In the genomic region with DNA sequence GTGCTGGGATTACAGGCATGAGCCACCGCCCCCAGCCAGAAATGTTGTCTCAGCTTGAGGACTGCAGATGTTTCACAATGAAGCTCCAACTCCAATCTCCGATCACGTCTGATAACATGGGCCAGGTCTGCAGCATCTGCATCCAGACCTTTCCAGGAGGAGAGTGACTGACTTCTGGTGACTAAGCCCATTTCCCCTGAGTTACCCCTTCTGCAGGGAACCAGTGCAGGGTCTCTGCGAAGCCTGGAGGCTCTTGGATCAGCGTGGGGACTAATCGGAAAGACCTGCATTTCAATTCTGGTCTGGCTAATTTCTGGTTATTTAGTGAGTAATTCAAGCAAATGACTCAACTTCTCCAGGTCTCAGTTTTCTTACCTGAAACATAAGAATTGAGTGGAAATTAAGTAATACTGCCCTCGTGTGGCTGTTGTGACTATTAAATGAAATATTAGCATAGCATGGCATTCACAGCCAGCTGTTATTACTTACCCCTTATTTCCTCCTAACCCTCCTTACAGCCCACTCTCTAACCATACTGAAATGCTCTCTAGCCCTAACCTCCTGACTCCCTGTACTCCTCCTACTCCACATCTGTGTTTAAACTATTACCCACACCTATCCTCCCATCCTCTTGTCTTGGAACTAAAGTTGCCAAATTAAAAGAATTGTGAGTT, we compare ENCODE assay signal across 8 cellular contexts. TPM values are rescaled to one million over a fixed set of nuclear protein-coding genes. Genes with fewer than 3 reads are reported as not detected.
A peak's percentile ranks its signal among the peaks of the same experiment; 100 is the strongest.
DNase-seq lines count a peak whose midpoint lies in the region; ATAC-seq and TF ChIP-seq lines count a peak whose summit lies in the region.

No MANE protein-coding gene starts in this region.

- no peak overlapping the region for H3K27ac ChIP-seq in HEK293 (ENCODE audit: extremely low read depth, low read depth, low read length)
- H3K27ac ChIP-seq in vagina: peak overlapping the region; percentile 95

- H3K9me3 ChIP-seq in HEK293 (ENCODE audit: control insufficient read depth, insufficient read depth, low read depth, low read length) (no peaks in the 10 kb centered on the region), vagina (no peaks in the 10 kb centered on the region)

- no peak for TF ChIP-seq POLR2A in vagina (IDR thresholded peaks at IDR 0.05)

- H3K4me3 ChIP-seq in HEK293 (ENCODE audit: low read depth, low read length) (no peak overlapping the region), epithelial cell of proximal tubule (ENCODE audit: low read depth, low read length) (no peak overlapping the region), vagina (no peak overlapping the region)

- peak; percentile 28 for ATAC-seq in activated CD8-positive, alpha-beta T cell treated with anti-CD3 and anti-CD28 coated beads, Interleukin-2, amount 10 ng/mL, durations not matched to agents 7 days and 5 days

- H3K4me3 Mint-ChIP-seq in activated CD8-positive, alpha-beta T cell treated with anti-CD3 and anti-CD28 coated beads, Interleukin-2, amount 10 ng/mL, durations not matched to agents 7 days and 5 days: peak overlapping the region; percentile 44
- no peak overlapping the region for H3K4me3 Mint-ChIP-seq in nephron progenitor cell

- intact Hi-C loops in vagina (cut with DNase I): no loop called here

- no peaks in the 10 kb centered on the region for H3K27me3 Mint-ChIP-seq in activated CD8-positive, alpha-beta T cell treated with anti-CD3 and anti-CD28 coated beads, Interleukin-2, amount 10 ng/mL, durations not matched to agents 7 days and 5 days (ENCODE audit: low read depth)
- H3K27me3 Mint-ChIP-seq in nephron progenitor cell (ENCODE audit: low read depth, poor library complexity): peaks cover 15% of the 10 kb centered on the region

- peak overlapping the region; percentile 90 for H3K27ac Mint-ChIP-seq in activated CD8-positive, alpha-beta T cell treated with anti-CD3 and anti-CD28 coated beads, Interleukin-2, amount 10 ng/mL, durations not matched to agents 7 days and 5 days
- peak overlapping the region; percentile 40 for H3K27ac Mint-ChIP-seq in nephron progenitor cell

- peaks cover 12% of the 10 kb centered on the region for H3K36me3 Mint-ChIP-seq in activated CD8-positive, alpha-beta T cell treated with anti-CD3 and anti-CD28 coated beads, Interleukin-2, amount 10 ng/mL, durations not matched to agents 7 days and 5 days (ENCODE audit: low read depth)
- peaks cover 5% of the 10 kb centered on the region for H3K36me3 Mint-ChIP-seq in nephron progenitor cell (ENCODE audit: low read depth)

- H3K4me1 ChIP-seq in HEK293 (ENCODE audit: control insufficient read depth, insufficient read depth, low read length) (no peaks in the 10 kb centered on the region), vagina (peaks cover 26% of the 10 kb centered on the region)

- peaks cover 79% of the 10 kb centered on the region for H3K4me1 Mint-ChIP-seq in activated CD8-positive, alpha-beta T cell treated with anti-CD3 and anti-CD28 coated beads, Interleukin-2, amount 10 ng/mL, durations not matched to agents 7 days and 5 days (ENCODE audit: low read depth)
- H3K4me1 Mint-ChIP-seq in nephron progenitor cell: peaks cover 36% of the 10 kb centered on the region

- H3K9me3 Mint-ChIP-seq in activated CD8-positive, alpha-beta T cell treated with anti-CD3 and anti-CD28 coated beads, Interleukin-2, amount 10 ng/mL, durations not matched to agents 7 days and 5 days (ENCODE audit: insufficient read depth): peaks cover under 1% of the 10 kb centered on the region
- H3K9me3 Mint-ChIP-seq in nephron progenitor cell: peaks cover 3% of the 10 kb centered on the region

- H3K27me3 ChIP-seq in vagina: no peaks in the 10 kb centered on the region

- TF ChIP-seq CTCF in HEK293 (tag by site-specific recombination; IDR thresholded peaks at IDR 0.05) (no peak; the same call in 1 of the 2 replicates), epithelial cell of proximal tubule (conservative IDR thresholded peaks at IDR 0.05; ENCODE audit: low read depth, low read length) (peak; percentile 59), nephron progenitor cell (IDR thresholded peaks at IDR 0.05) (peak; percentile 37), vagina (IDR thresholded peaks at IDR 0.05) (peak in 2 of 3 experiments; percentile 24 to 47)

- POLR2A ChIA-PET in HEK293 (lab: Yijun Ruan, JAX): interaction anchor here (0.7 kb wide), 1 partner anchor 8 kb away, joined by 5 read pairs; no protein-coding TSS in a partner anchor
- POLR2A ChIA-PET in activated CD8-positive, alpha-beta T cell treated with anti-CD3 and anti-CD28 coated beads, Interleukin-2, amount 10 ng/mL, durations not matched to agents 7 days and 5 days (lab: Charles Lee): interaction anchor here (1.1 to 6.1 kb wide), 9 partner anchors 8 to 128 kb away, joined by 3 to 86 read pairs (median 9); partner anchors contain the start of genes NDFIP1 and RNF14

- CTCF ChIA-PET in HEK293 (lab: Yijun Ruan, JAX): interaction anchor here (0.5 to 5.8 kb wide), 19 partner anchors 8 to 874 kb away, joined by 3 to 43 read pairs (median 4); partner anchors contain the start of gene RNF14
- CTCF ChIA-PET in activated CD8-positive, alpha-beta T cell treated with anti-CD3 and anti-CD28 coated beads, Interleukin-2, amount 10 ng/mL, durations not matched to agents 7 days and 5 days (lab: Charles Lee): interaction anchor here (0.7 to 12.0 kb wide), 21 partner anchors 9 to 323 kb away, joined by 3 to 257 read pairs (median 13); partner anchors contain the start of genes NDFIP1 and RNF14

- H3K36me3 ChIP-seq in HEK293 (ENCODE audit: control insufficient read depth in 2 of 2, insufficient read depth in 1 of 2, low read length in 2 of 2): peaks cover 0 to 12% of the 10 kb centered on the region in 2 experiments; a peak in 1 of 3 replicates
- no peaks in the 10 kb centered on the region for H3K36me3 ChIP-seq in vagina

- DNase-seq in Daoy (ENCODE audit: low read depth) (peak; percentile 48), NCI-H69 (lab: John Stamatoyannopoulos, UW) (peak; percentile 74), epithelial cell of proximal tubule (ENCODE audit: low read depth) (peak; percentile 67), nephron progenitor cell (peak; percentile 10), vagina (ENCODE audit: extremely low spot score in 2 of 2) (no peak), OCI-M2 (lab: John Stamatoyannopoulos, UW; ENCODE audit: unreplicated experiment) (no peak)
- peak; percentile 78 for DNase-seq in activated CD8-positive, alpha-beta T cell treated with anti-CD3 and anti-CD28 coated beads, Interleukin-2, amount 10 ng/mL, durations not matched to agents 7 days and 5 days

TF ChIP-seq in HEK293, 187 proteins besides CTCF, POLR2A, EP300 and RAD21:
- TF ChIP-seq ZEB2 (tag by site-specific recombination; IDR thresholded peaks at IDR 0.05): peak; percentile 44; the same call in 1 of the 2 replicates
- TF ChIP-seq ZBTB48 (tag by site-specific recombination; IDR thresholded peaks at IDR 0.05): peak; percentile 39; the same call in 1 of the 2 replicates
- peak; percentile 46 for TF ChIP-seq ZNF654 (tag by site-specific recombination; IDR thresholded peaks at IDR 0.05; ENCODE audit: low read depth)
- TF ChIP-seq ZNF184 (tag by site-specific recombination; IDR thresholded peaks at IDR 0.05): peak; percentile 34; the same call in 1 of the 2 replicates
- no peak for TF ChIP-seq SP2 (tag by site-specific recombination; IDR thresholded peaks at IDR 0.05)
- TF ChIP-seq ZNF585B (tag by site-specific recombination; IDR thresholded peaks at IDR 0.05): 0 out of 2 replicates have a peak, but pooled peaks have one; percentile 16
- no peak for TF ChIP-seq ZNF549 (tag by site-specific recombination; IDR thresholded peaks at IDR 0.05)
- 0 out of 2 replicates have a peak, but pooled peaks have one; percentile 15 for TF ChIP-seq ZNF660 (tag by site-specific recombination; IDR thresholded peaks at IDR 0.05)
- no peak for TF ChIP-seq ZNF223 (tag by site-specific recombination; IDR thresholded peaks at IDR 0.05)
- TF ChIP-seq ZNF664 (tag by site-specific recombination; IDR thresholded peaks at IDR 0.05): peak; percentile 48; the same call in 1 of the 2 replicates
TF ChIP-seq in HEK293: peak in this region for 7.

RNA-seq across cellular contexts. Expression of gene GNPDA1, which starts 2.2 kb away (rescaled TPM):
- 43.5 and 68.6 TPM in 2 replicates for total RNA-seq in Daoy (2014; rRNA removed; shearing (Covaris generic))
- total RNA-seq in activated CD8-positive, alpha-beta T cell treated with anti-CD3 and anti-CD28 coated beads, Interleukin-2, amount 10 ng/mL, durations not matched to agents 7 days and 5 days: 10 to 100 TPM; 34.9 to 41.0 TPM
- total RNA-seq in epithelial cell of proximal tubule (50.7 and 79.1 TPM in 2 replicates), vagina (25.3 TPM)

RNA-seq across cellular contexts. Expression of gene RNF14, which starts 46.1 kb away (rescaled TPM):
- 80.7 and 90.4 TPM in 2 replicates for total RNA-seq in Daoy (2014; rRNA removed; shearing (Covaris generic))
- total RNA-seq in activated CD8-positive, alpha-beta T cell treated with anti-CD3 and anti-CD28 coated beads, Interleukin-2, amount 10 ng/mL, durations not matched to agents 7 days and 5 days: 10 to 100 TPM; 22.2 to 26.0 TPM
- total RNA-seq in epithelial cell of proximal tubule (50.9 and 58.4 TPM in 2 replicates), vagina (37.8 TPM)

RNA-seq across cellular contexts. Expression of gene PCDH12, which starts 57.0 kb away (rescaled TPM):
- total RNA-seq in Daoy (2014; rRNA removed; shearing (Covaris generic)): 0.03 TPM in 1 of 2 replicates, not detected in the other
- total RNA-seq in activated CD8-positive, alpha-beta T cell treated with anti-CD3 and anti-CD28 coated beads, Interleukin-2, amount 10 ng/mL, durations not matched to agents 7 days and 5 days: under 1 TPM; 0.26 to 0.29 TPM
- total RNA-seq in epithelial cell of proximal tubule (under 0.01 TPM in 2 replicates), vagina (3.2 TPM)

Comparison
In these comparisons a context has a peak if more than half of its experiments do, and no peak if none do; other contexts are left out.
1. DNase-seq: peak in Daoy (single experiment), NCI-H69 (single experiment), activated CD8-positive, alpha-beta T cell treated with anti-CD3 and anti-CD28 coated beads, Interleukin-2, amount 10 ng/mL, durations not matched to agents 7 days and 5 days (single experiment), epithelial cell of proximal tubule (single experiment) and nephron progenitor cell (single experiment); none in vagina (0 of 2) and OCI-M2 (single experiment).